1 cellular context compared by ENCODE assay signal in the genomic region with DNA sequence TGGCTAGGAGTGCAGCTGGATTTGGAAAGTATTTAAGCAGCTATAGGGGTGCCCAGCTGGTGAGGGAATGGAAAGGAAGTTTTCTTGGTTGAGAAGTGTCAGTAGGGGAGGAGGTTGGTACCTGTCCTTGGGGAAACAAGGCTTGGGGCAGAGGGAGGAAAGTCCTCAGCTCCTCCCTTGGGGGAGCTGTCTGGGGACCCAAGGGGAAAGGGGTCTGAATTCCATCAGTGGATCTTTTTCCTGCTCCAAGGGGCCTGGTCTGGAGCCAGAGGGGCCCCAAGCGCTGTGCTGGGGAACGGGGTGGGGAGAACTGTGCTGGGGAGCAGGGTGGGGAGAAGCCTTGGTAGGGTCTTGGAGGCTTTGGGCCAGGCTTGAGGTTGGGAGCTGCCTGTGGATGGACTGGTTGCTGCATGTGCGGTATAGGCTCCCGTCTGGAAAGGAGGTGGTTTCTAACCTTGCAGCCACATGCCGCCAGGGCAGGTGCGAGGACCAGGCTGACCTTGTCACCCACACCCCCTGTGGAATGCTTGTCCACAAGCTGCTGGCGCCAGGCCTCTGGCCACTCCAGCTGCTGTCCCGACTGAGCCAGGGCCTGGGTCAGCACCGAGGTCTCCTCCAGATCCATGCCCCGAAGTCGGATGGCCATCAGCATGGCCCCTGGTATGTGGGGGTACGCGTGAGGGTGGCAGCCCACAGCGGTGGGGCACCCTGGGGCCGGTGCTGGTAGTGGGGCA.
TF ChIP-seq lines count a peak whose summit lies in the region.

No MANE protein-coding gene starts in this region.

TF ChIP-seq in endothelial cell of umbilical vein, 7 proteins besides CTCF, POLR2A, EP300 and RAD21:
- TF ChIP-seq FOS (IDR thresholded peaks at IDR 0.05; ENCODE audit: borderline replicate concordance, insufficient read depth, low read length) (no peak), POLR2AphosphoS5 (IDR thresholded peaks at IDR 0.05; ENCODE audit: insufficient read depth, low read depth, low read length) (peak; percentile 29)
